ENCODE assay signal across 1 cellular context in the genomic region with DNA sequence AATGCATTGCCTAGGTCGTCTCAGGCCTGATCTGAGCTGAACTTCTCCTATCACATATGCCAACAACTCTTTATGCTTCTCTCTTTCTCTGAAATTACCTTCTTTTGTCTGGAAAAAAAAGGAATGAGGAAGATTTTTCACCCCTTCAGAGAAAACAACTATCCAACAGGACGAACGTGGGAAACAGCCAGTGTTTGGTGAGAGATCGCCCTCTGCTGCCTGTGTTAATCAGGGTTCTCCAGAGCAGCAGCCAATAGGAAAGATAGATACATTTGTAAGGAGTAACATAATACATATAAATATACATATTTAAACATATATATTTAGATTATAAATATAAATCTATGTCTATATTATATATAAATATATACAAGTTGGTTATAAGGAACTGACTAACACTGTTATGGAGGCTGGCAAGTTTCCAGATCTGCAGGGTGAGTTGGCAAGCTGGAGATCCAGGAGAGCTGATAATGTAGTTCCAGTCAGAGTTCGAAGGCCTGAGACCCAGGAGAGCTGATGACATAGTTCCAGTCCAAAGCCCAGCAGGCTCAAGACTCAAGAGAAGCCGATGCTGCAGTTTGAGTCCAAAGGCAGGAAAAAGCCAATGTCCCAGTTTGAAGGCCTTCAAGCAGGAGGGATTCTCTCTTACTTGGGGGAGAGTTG.
TF ChIP-seq lines count a peak whose summit lies in the region.

No MANE protein-coding gene starts in this region.

TF ChIP-seq in liver, 16 proteins besides CTCF, POLR2A, EP300 and RAD21 (continued from another document):
- TF ChIP-seq, protein P1, sequence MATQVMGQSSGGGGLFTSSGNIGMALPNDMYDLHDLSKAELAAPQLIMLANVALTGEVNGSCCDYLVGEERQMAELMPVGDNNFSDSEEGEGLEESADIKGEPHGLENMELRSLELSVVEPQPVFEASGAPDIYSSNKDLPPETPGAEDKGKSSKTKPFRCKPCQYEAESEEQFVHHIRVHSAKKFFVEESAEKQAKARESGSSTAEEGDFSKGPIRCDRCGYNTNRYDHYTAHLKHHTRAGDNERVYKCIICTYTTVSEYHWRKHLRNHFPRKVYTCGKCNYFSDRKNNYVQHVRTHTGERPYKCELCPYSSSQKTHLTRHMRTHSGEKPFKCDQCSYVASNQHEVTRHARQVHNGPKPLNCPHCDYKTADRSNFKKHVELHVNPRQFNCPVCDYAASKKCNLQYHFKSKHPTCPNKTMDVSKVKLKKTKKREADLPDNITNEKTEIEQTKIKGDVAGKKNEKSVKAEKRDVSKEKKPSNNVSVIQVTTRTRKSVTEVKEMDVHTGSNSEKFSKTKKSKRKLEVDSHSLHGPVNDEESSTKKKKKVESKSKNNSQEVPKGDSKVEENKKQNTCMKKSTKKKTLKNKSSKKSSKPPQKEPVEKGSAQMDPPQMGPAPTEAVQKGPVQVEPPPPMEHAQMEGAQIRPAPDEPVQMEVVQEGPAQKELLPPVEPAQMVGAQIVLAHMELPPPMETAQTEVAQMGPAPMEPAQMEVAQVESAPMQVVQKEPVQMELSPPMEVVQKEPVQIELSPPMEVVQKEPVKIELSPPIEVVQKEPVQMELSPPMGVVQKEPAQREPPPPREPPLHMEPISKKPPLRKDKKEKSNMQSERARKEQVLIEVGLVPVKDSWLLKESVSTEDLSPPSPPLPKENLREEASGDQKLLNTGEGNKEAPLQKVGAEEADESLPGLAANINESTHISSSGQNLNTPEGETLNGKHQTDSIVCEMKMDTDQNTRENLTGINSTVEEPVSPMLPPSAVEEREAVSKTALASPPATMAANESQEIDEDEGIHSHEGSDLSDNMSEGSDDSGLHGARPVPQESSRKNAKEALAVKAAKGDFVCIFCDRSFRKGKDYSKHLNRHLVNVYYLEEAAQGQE (IDR thresholded peaks at IDR 0.05) = no peak
- TF ChIP-seq HNF4A (conservative IDR thresholded peaks at IDR 0.05) = peak; percentile 30 to 47
- TF ChIP-seq, protein P2, sequence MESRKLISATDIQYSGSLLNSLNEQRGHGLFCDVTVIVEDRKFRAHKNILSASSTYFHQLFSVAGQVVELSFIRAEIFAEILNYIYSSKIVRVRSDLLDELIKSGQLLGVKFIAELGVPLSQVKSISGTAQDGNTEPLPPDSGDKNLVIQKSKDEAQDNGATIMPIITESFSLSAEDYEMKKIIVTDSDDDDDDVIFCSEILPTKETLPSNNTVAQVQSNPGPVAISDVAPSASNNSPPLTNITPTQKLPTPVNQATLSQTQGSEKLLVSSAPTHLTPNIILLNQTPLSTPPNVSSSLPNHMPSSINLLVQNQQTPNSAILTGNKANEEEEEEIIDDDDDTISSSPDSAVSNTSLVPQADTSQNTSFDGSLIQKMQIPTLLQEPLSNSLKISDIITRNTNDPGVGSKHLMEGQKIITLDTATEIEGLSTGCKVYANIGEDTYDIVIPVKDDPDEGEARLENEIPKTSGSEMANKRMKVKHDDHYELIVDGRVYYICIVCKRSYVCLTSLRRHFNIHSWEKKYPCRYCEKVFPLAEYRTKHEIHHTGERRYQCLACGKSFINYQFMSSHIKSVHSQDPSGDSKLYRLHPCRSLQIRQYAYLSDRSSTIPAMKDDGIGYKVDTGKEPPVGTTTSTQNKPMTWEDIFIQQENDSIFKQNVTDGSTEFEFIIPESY (IDR thresholded peaks at IDR 0.05) = no peak
